ENCODE assay signal across 29 cellular contexts in the genomic region with DNA sequence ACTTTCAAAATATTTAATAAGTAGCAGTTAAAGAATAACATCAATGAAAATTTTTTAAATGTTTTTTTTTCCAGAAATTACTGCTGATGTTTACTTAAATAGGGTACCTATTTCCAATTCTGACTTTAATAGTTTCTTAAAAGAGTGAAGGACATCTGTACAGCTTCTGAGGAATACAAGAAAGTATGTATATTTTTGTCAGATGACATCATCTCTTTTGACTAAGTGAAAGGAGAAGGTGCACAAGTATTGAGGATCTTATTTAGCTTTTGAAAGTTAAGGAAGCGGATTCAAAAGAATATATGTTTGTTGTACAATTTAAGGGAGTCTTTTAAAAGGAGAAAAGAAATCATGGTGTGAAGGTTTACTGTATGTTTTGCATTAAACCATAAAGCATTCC.
"Had no signal": no experiment of that assay in that cellular context is flagged by ENCODE, and none has a peak within 500 bp of the region (broad histone marks: within the 10 kb centered on the region; RNA-seq: fewer than 3 reads in every experiment).

No MANE protein-coding gene starts in this region.

- H3K27me3 ChIP-seq: stomach, suprapubic skin, testis, thyroid gland, tibial artery, tibial nerve, transverse colon, upper lobe of left lung, upper lobe of right lung, uterus, vagina had no signal

- H3K36me3 Mint-ChIP-seq: stimulated activated effector memory CD8-positive, alpha-beta T cell treated with anti-CD3 and anti-CD28 coated beads, Interleukin-12 subunit alpha, Interleukin-12 subunit beta, amount 100 ng/mL, for 72 hours; stimulated activated memory B cell treated with anti-CD40 and anti-IgM and Interleukin-4, amounts not matched to agents 10 μg/mL and 1 μg/mL and 100 μg/mL, for 72 hours; stimulated activated naive B cell treated with anti-CD40 and anti-IgM and Interleukin-4, amounts not matched to agents 10 μg/mL and 1 μg/mL and 100 μg/mL, for 72 hours had no signal

- ATAC-seq: stimulated activated effector memory CD8-positive, alpha-beta T cell treated with anti-CD3 and anti-CD28 coated beads, Interleukin-12 subunit alpha, Interleukin-12 subunit beta, amount 100 ng/mL, for 72 hours; stimulated activated memory B cell treated with anti-CD40 and anti-IgM and Interleukin-4, amounts not matched to agents 10 μg/mL and 1 μg/mL and 100 μg/mL, for 72 hours; stimulated activated naive B cell treated with anti-CD40 and anti-IgM and Interleukin-4, amounts not matched to agents 10 μg/mL and 1 μg/mL and 100 μg/mL, for 72 hours; stimulated activated naive CD8-positive, alpha-beta T cell treated with anti-CD3 and anti-CD28 coated beads, Interleukin-15, amount 100 ng/mL, for 72 hours; stimulated activated naive CD8-positive, alpha-beta T cell treated with anti-CD3 and anti-CD28 coated beads, Interleukin-15, Interleukin-2, amounts not matched to agents 100 U/mL and 50 U/mL, for 24 hours; upper lobe of right lung had no signal

- H3K9me3 ChIP-seq: stomach, suprapubic skin, testis, thoracic aorta, thyroid gland, transverse colon, upper lobe of left lung, upper lobe of right lung, uterus, vagina had no signal

- DNase-seq: stimulated activated CD4-positive, alpha-beta T cell treated with anti-CD3 and anti-CD28 coated beads, Interleukin-2, amount 100 ng/mL, for 48 hours; stimulated activated CD4-positive, alpha-beta T cell treated with anti-CD3 and anti-CD28 coated beads, Interleukin-4, amount 100 ng/mL, for 1 hour; stimulated activated CD4-positive, alpha-beta T cell treated with anti-CD3 and anti-CD28 coated beads, Interleukin-4, amount 100 ng/mL, for 24 hours; stimulated activated CD4-positive, alpha-beta T cell treated with anti-CD3 and anti-CD28 coated beads, Interleukin-4, amount 100 ng/mL, for 4 hours; stimulated activated CD8-positive, alpha-beta memory T cell treated with anti-CD3 and anti-CD28 coated beads, Interleukin-4, amount 100 ng/mL, for 48 hours; stimulated activated naive B cell treated with anti-CD40 and anti-IgM and Interleukin-4, amounts not matched to agents 10 μg/mL and 1 μg/mL and 100 μg/mL, for 72 hours; stimulated activated naive CD4-positive, alpha-beta T cell; stimulated activated naive CD4-positive, alpha-beta T cell treated with Interleukin-2 at 50 U/mL for 16 hours; stimulated activated naive CD8-positive, alpha-beta T cell treated with anti-CD3 and anti-CD28 coated beads, Interleukin-15, amount 100 ng/mL, for 72 hours; stimulated activated naive CD8-positive, alpha-beta T cell treated with anti-CD3 and anti-CD28 coated beads, Interleukin-15, Interleukin-2, amounts not matched to agents 100 U/mL and 50 U/mL, for 24 hours; stomach; substantia nigra; testis; thyroid gland; tibial artery; transverse colon; trophoblast cell; upper lobe of left lung; upper lobe of right lung; uterus had no signal

- H3K27ac ChIP-seq: stomach, suprapubic skin, testis, thoracic aorta, thyroid gland, tibial artery, tibial nerve, transverse colon, upper lobe of left lung, upper lobe of right lung, uterus, vagina had no signal

- H3K4me1 ChIP-seq: testis, tibial artery, tibial nerve, upper lobe of left lung, upper lobe of right lung, uterus, vagina had no signal

- H3K4me1 Mint-ChIP-seq: stimulated activated effector memory CD8-positive, alpha-beta T cell treated with anti-CD3 and anti-CD28 coated beads, Interleukin-12 subunit alpha, Interleukin-12 subunit beta, amount 100 ng/mL, for 72 hours; stimulated activated memory B cell treated with anti-CD40 and anti-IgM and Interleukin-4, amounts not matched to agents 10 μg/mL and 1 μg/mL and 100 μg/mL, for 72 hours; stimulated activated naive B cell treated with anti-CD40 and anti-IgM and Interleukin-4, amounts not matched to agents 10 μg/mL and 1 μg/mL and 100 μg/mL, for 72 hours; stimulated activated naive CD8-positive, alpha-beta T cell treated with anti-CD3 and anti-CD28 coated beads, Interleukin-15, amount 100 ng/mL, for 72 hours had no signal

- H3K4me3 ChIP-seq: stomach, suprapubic skin, testis, thoracic aorta, thyroid gland, tibial artery, tibial nerve, transverse colon, upper lobe of left lung, upper lobe of right lung, uterus, vagina had no signal

- H3K27me3 Mint-ChIP-seq: stimulated activated memory B cell treated with anti-CD40 and anti-IgM and Interleukin-4, amounts not matched to agents 10 μg/mL and 1 μg/mL and 100 μg/mL, for 72 hours; stimulated activated naive CD8-positive, alpha-beta T cell treated with anti-CD3 and anti-CD28 coated beads, Interleukin-15, amount 100 ng/mL, for 72 hours; stimulated activated naive CD8-positive, alpha-beta T cell treated with anti-CD3 and anti-CD28 coated beads, Interleukin-15, Interleukin-2, amounts not matched to agents 100 ng/mL and 50 ng/mL, for 24 hours; type B pancreatic cell had no signal

- FAIRE-seq: urothelium cell line had no signal

- H3K36me3 ChIP-seq: stomach, suprapubic skin, thoracic aorta, thyroid gland, tibial artery, tibial nerve, transverse colon, upper lobe of left lung, upper lobe of right lung, uterus, vagina had no signal

- H3K4me3 Mint-ChIP-seq: stimulated activated effector memory CD8-positive, alpha-beta T cell treated with anti-CD3 and anti-CD28 coated beads, Interleukin-12 subunit alpha, Interleukin-12 subunit beta, amount 100 ng/mL, for 72 hours; stimulated activated memory B cell treated with anti-CD40 and anti-IgM and Interleukin-4, amounts not matched to agents 10 μg/mL and 1 μg/mL and 100 μg/mL, for 72 hours; stimulated activated naive B cell treated with anti-CD40 and anti-IgM and Interleukin-4, amounts not matched to agents 10 μg/mL and 1 μg/mL and 100 μg/mL, for 72 hours; stimulated activated naive CD8-positive, alpha-beta T cell treated with anti-CD3 and anti-CD28 coated beads, Interleukin-15, amount 100 ng/mL, for 72 hours; stimulated activated naive CD8-positive, alpha-beta T cell treated with anti-CD3 and anti-CD28 coated beads, Interleukin-15, Interleukin-2, amounts not matched to agents 100 ng/mL and 50 ng/mL, for 24 hours; type B pancreatic cell had no signal

- H3K27ac Mint-ChIP-seq: stimulated activated effector memory CD8-positive, alpha-beta T cell treated with anti-CD3 and anti-CD28 coated beads, Interleukin-12 subunit alpha, Interleukin-12 subunit beta, amount 100 ng/mL, for 72 hours; stimulated activated memory B cell treated with anti-CD40 and anti-IgM and Interleukin-4, amounts not matched to agents 10 μg/mL and 1 μg/mL and 100 μg/mL, for 72 hours; stimulated activated naive B cell treated with anti-CD40 and anti-IgM and Interleukin-4, amounts not matched to agents 10 μg/mL and 1 μg/mL and 100 μg/mL, for 72 hours; stimulated activated naive CD8-positive, alpha-beta T cell treated with anti-CD3 and anti-CD28 coated beads, Interleukin-15, amount 100 ng/mL, for 72 hours; stimulated activated naive CD8-positive, alpha-beta T cell treated with anti-CD3 and anti-CD28 coated beads, Interleukin-15, Interleukin-2, amounts not matched to agents 100 ng/mL and 50 ng/mL, for 24 hours; type B pancreatic cell had no signal
